Comparison of ENCODE assay signal across 7 cellular contexts in the genomic region with DNA sequence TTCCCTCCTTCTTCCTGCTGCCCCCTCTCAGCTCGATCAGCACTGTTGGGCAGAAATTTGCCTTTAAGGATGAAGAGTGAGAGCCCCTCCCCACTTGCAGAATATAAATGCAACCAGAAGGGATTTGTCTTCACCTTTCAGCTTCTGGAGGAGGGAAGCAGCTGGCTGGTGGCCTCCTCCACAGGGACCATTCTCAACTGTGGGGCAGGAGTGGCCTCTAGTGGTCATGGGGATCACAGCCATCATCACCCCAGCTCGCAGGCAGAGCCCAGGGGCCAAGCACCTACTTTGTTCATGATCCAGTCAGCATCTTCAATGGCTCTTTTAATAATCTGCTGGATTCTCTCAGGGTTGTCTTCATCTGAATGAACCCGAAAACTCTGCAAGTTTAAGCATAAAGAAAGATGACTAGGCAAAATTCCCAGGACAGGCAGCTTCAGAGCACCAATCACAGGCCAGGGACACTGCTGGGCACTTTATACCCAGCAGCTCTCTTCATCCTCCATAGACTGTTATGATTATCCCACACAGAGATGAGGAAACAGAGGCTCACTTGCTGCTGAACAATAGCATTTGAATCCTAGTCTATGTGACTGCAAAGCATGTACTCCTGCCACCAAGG. TPM values are rescaled to one million over a fixed set of nuclear protein-coding genes. Genes with fewer than 3 reads are reported as not detected.
A peak's percentile ranks its signal among the peaks of the same experiment; 100 is the strongest.
DNase-seq lines count a peak whose midpoint lies in the region; ATAC-seq and TF ChIP-seq lines count a peak whose summit lies in the region.

No MANE protein-coding gene starts in this region.

- no peak overlapping the region for H3K27ac Mint-ChIP-seq in natural killer cell

- no peak overlapping the region for H3K4me3 ChIP-seq in HL-60 (replicated peaks; ENCODE audit: insufficient read depth, low read length)
- H3K4me3 ChIP-seq in PC-3 (ENCODE audit: low read length), result no peak overlapping the region
- no peak overlapping the region for H3K4me3 ChIP-seq in esophagus muscularis mucosa

- H4K20me1 ChIP-seq in PC-3 (ENCODE audit: low read length), result no peaks in the 10 kb centered on the region

- no peak overlapping the region for H3K4me3 Mint-ChIP-seq in natural killer cell

- TF ChIP-seq EP300 in esophagus muscularis mucosa (IDR thresholded peaks at IDR 0.05), result no peak

- no peaks in the 10 kb centered on the region for H3K27me3 ChIP-seq in HL-60 (ENCODE audit: insufficient read depth, poor library complexity, severe bottlenecking)
- H3K27me3 ChIP-seq in PC-3 (ENCODE audit: low read length), result no peaks in the 10 kb centered on the region
- no peaks in the 10 kb centered on the region for H3K27me3 ChIP-seq in esophagus muscularis mucosa

- no TSS peak for BruUV-seq in PC-3 (replicated peaks; lab: Mats Ljungman, UMichigan)

- DNase-seq in HL-60 (ENCODE audit: low read depth in 1 of 2, low spot score in 1 of 2) (peak; percentile 6 to 56), PC-3 (peak; percentile 69), activated T-cell treated with anti-CD3 and anti-CD28 coated beads for 48 hours (ENCODE audit: low read depth) (peak; percentile 63), esophagus muscularis mucosa (ENCODE audit: extremely low spot score) (no peak), natural killer cell (peak; percentile 45)
- DNase-seq in stimulated activated naive CD8-positive, alpha-beta T cell treated with anti-CD3 and anti-CD28 coated beads, Interleukin-15, Interleukin-2, amounts not matched to agents 100 U/mL and 50 U/mL, for 24 hours, result peak; percentile 76

- ATAC-seq in PC-3 (peak; percentile 94), natural killer cell (peak; percentile 75 to 98 (median 87))
- ATAC-seq in stimulated activated naive CD8-positive, alpha-beta T cell treated with anti-CD3 and anti-CD28 coated beads, Interleukin-15, Interleukin-2, amounts not matched to agents 100 U/mL and 50 U/mL, for 24 hours, result peak; percentile 91

- CTCF ChIA-PET in PC-3 (lab: Charles Lee), result interaction anchor here (0.6 to 2.2 kb wide), 4 partner anchors 25 to 225 kb away, joined by 3 to 24 read pairs (median 6); no protein-coding TSS in a partner anchor

- H3K4me1 ChIP-seq in PC-3 (ENCODE audit: insufficient read depth, low read length) (no peaks in the 10 kb centered on the region), esophagus muscularis mucosa (no peaks in the 10 kb centered on the region)

- no peaks in the 10 kb centered on the region for H3K4me1 Mint-ChIP-seq in natural killer cell

- intact Hi-C loops in PC-3 (cut with micrococcal nuclease) (loop anchor here (1.0 kb wide), 2 partner anchors 75 to 120 kb away; no protein-coding TSS in a partner anchor), esophagus muscularis mucosa (cut with DNase I) (loop anchor here (5.0 kb wide), 2 partner anchors 73 to 118 kb away; no protein-coding TSS in a partner anchor), natural killer cell (cut with micrococcal nuclease) (loop anchor here (1.0 kb wide), 2 partner anchors 75 to 120 kb away; no protein-coding TSS in a partner anchor)

- H3K27ac ChIP-seq in HL-60 (replicated peaks), result no peak overlapping the region
- H3K27ac ChIP-seq in PC-3 (ENCODE audit: low read length), result no peak overlapping the region
- H3K27ac ChIP-seq in esophagus muscularis mucosa (replicated peaks in 1 of 4), result no peak overlapping the region

- 24% methylated on average over 3 of the region's 3 CpGs for WGBS in esophagus muscularis mucosa

- TF ChIP-seq CTCF in GM12872 (IDR thresholded peaks at IDR 0.05; ENCODE audit: insufficient read depth, low read depth, low read length) (peak; percentile 94), HL-60 (IDR thresholded peaks at IDR 0.05; ENCODE audit: insufficient read depth, low read length) (peak; percentile 92), PC-3 (conservative IDR thresholded peaks at IDR 0.05; ENCODE audit: low read depth, low read length) (peak; percentile 82), esophagus muscularis mucosa (IDR thresholded peaks at IDR 0.05) (peak; percentile 57 to 74 (median 68)), natural killer cell (IDR thresholded peaks at IDR 0.05) (peak; percentile 76)

- H3K79me2 ChIP-seq in PC-3 (ENCODE audit: low read length), result no peaks in the 10 kb centered on the region

- TF ChIP-seq POLR2A in esophagus muscularis mucosa (IDR thresholded peaks at IDR 0.05; ENCODE audit: low read depth), result no peak

- H3K4me2 ChIP-seq in PC-3 (ENCODE audit: low read length), result no peak overlapping the region

- no peaks in the 10 kb centered on the region for H3K27me3 Mint-ChIP-seq in natural killer cell (ENCODE audit: low read depth in 2 of 2)

- no peaks in the 10 kb centered on the region for H3K36me3 Mint-ChIP-seq in natural killer cell

- H3K36me3 ChIP-seq in PC-3 (ENCODE audit: low read depth, low read length) (no peaks in the 10 kb centered on the region), esophagus muscularis mucosa (peaks cover 3 to 51% (median 15%) of the 10 kb centered on the region in 4 donors)

- POLR2A ChIA-PET in PC-3 (lab: Charles Lee; ENCODE audit: unreplicated experiment), result no interaction called here

- no peak overlapping the region for H3K9ac ChIP-seq in PC-3 (ENCODE audit: low read length)

- H3K9me2 ChIP-seq in PC-3 (replicated peaks; ENCODE audit: low read length), result no peaks in the 10 kb centered on the region

- H2AFZ ChIP-seq in PC-3 (ENCODE audit: low read length), result no peak overlapping the region

- no peaks in the 10 kb centered on the region for H3K9me3 Mint-ChIP-seq in natural killer cell

- H3F3A ChIP-seq in PC-3 (ENCODE audit: low read length, unreplicated experiment), result no peaks in the 10 kb centered on the region

- H3K9me3 ChIP-seq in PC-3 (ENCODE audit: low read length), result no peaks in the 10 kb centered on the region
- H3K9me3 ChIP-seq in esophagus muscularis mucosa, result no peaks in the 10 kb centered on the region

RNA-seq across cellular contexts. Expression of a gene that starts 13.1 kb away (rescaled TPM):
- total RNA-seq in PC-3 (2014; rRNA removed) (0.52 and 0.58 TPM in 2 replicates), esophagus muscularis mucosa (10 to 100 TPM in 3 of 4 donors, 1 to 10 TPM in 1; 5.0 to 21.6 (median 16.7) TPM), natural killer cell (10 to 100 TPM in 1 of 3 donors, 1 to 10 TPM in 2; 7.8 to 13.0 (median 9.3) TPM)
